Comparison of ENCODE assay signal across 8 cellular contexts in the genomic region with DNA sequence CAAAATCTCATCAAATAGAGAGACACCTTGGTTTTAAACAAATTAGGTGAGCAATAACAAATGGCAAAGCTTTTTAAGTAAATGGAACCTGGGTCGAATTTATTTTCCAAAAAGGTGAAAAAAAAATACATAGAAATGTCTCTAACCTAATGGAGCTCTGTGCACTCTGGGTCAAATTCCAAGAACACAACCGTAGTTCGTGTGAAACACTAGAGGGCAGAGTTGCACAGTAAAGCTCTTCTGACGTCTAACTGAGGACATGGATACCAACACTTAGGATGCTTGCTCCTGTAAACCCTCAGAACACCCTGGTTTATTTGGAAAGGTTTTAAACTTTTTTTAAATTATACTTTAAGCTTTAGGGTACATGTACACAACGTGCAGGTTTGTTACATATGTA. TPM values are rescaled to one million over a fixed set of nuclear protein-coding genes. Genes with fewer than 3 reads are reported as not detected.
DNase-seq lines count a peak whose midpoint lies in the region; ATAC-seq and TF ChIP-seq lines count a peak whose summit lies in the region.

No MANE protein-coding gene starts in this region.

- POLR2A ChIA-PET in AG04450 (lab: Yijun Ruan, JAX), result no interaction called here

- ATAC-seq in HG02588 (IDR thresholded peaks at IDR 0.05; ENCODE audit: unreplicated experiment) (peak; percentile 71), RWPE2 (ENCODE audit: low read depth) (peak; percentile 97), aorta (ENCODE audit: low FRiP score) (no peak)

- H3K36me3 ChIP-seq in RWPE2 (ENCODE audit: low read depth), result no peaks in the 10 kb centered on the region
- no peaks in the 10 kb centered on the region for H3K36me3 ChIP-seq in esophagus muscularis mucosa
- H3K36me3 ChIP-seq in neural progenitor cell, result no peaks in the 10 kb centered on the region
- H3K36me3 ChIP-seq in aorta (ENCODE audit: control insufficient read depth in 1 of 2, insufficient read depth in 2 of 2, low read length in 1 of 2), result no peaks in the 10 kb centered on the region

- peak; percentile 79 for TF ChIP-seq CTCF in AG04450 (IDR thresholded peaks at IDR 0.05; ENCODE audit: low read depth, low read length)
- peak; percentile 67 for TF ChIP-seq CTCF in GM12874 (IDR thresholded peaks at IDR 0.05; ENCODE audit: insufficient read depth, low read depth, low read length)
- peak; percentile 92 for TF ChIP-seq CTCF in RWPE2 (IDR thresholded peaks at IDR 0.05; ENCODE audit: poor library complexity, severe bottlenecking)
- peak in 2 of 3 experiments; percentile 28 to 45 for TF ChIP-seq CTCF in esophagus muscularis mucosa (IDR thresholded peaks at IDR 0.05)
- peak; percentile 85 for TF ChIP-seq CTCF in neural progenitor cell (IDR thresholded peaks at IDR 0.05)

- intact Hi-C loops in esophagus muscularis mucosa (cut with DNase I), result no loop called here
- intact Hi-C loops in aorta (cut with DNase I), result no loop called here

- H3K27ac Mint-ChIP-seq in neural progenitor cell, result no peak overlapping the region

- H3K9me3 Mint-ChIP-seq in neural progenitor cell, result no peaks in the 10 kb centered on the region

- H4K20me1 ChIP-seq in neural progenitor cell (ENCODE audit: low read depth), result no peaks in the 10 kb centered on the region

- H3K4me3 Mint-ChIP-seq in neural progenitor cell, result no peak overlapping the region

- H3K4me1 Mint-ChIP-seq in neural progenitor cell, result no peaks in the 10 kb centered on the region

- H3K9me3 ChIP-seq in AG04450 (ENCODE audit: control insufficient read depth, insufficient read depth, low read length) (no peaks in the 10 kb centered on the region), RWPE2 (ENCODE audit: severe bottlenecking) (no peaks in the 10 kb centered on the region), esophagus muscularis mucosa (no peaks in the 10 kb centered on the region), neural progenitor cell (ENCODE audit: low read depth) (no peaks in the 10 kb centered on the region), aorta (ENCODE audit: control insufficient read depth, low read length) (no peaks in the 10 kb centered on the region)

- TF ChIP-seq POLR2A in esophagus muscularis mucosa (IDR thresholded peaks at IDR 0.05; ENCODE audit: low read depth), result no peak

- TF ChIP-seq EP300 in esophagus muscularis mucosa (IDR thresholded peaks at IDR 0.05), result no peak

- H3K4me1 ChIP-seq in RWPE2 (ENCODE audit: insufficient read depth, poor library complexity, severe bottlenecking), result no peaks in the 10 kb centered on the region
- no peaks in the 10 kb centered on the region for H3K4me1 ChIP-seq in esophagus muscularis mucosa
- H3K4me1 ChIP-seq in neural progenitor cell, result no peaks in the 10 kb centered on the region
- H3K4me1 ChIP-seq in aorta (ENCODE audit: control insufficient read depth in 1 of 2, insufficient read depth in 2 of 2, low read length in 2 of 2), result no peaks in the 10 kb centered on the region

- no peak overlapping the region for H3K9ac ChIP-seq in neural progenitor cell

- H3K4me3 ChIP-seq in AG04450 (ENCODE audit: low read depth, low read length) (no peak overlapping the region), RWPE2 (ENCODE audit: severe bottlenecking) (no peak overlapping the region), esophagus muscularis mucosa (no peak overlapping the region), neural progenitor cell (no peak overlapping the region), aorta (ENCODE audit: low read length in 2 of 2) (no peak overlapping the region)

- no peaks in the 10 kb centered on the region for H3F3A ChIP-seq in neural progenitor cell (ENCODE audit: low read depth)

- H3K36me3 Mint-ChIP-seq in neural progenitor cell, result no peaks in the 10 kb centered on the region

- no peak overlapping the region for H3K4me2 ChIP-seq in neural progenitor cell

- no peak overlapping the region for H2AFZ ChIP-seq in neural progenitor cell (replicated peaks)

- peaks cover 2% of the 10 kb centered on the region for H3K27me3 Mint-ChIP-seq in neural progenitor cell (ENCODE audit: insufficient read depth, low read depth)

- WGBS in esophagus muscularis mucosa, result under 1% methylated on average over 5 of the region's 5 CpGs
- WGBS in aorta, 2 donors, result 1 to 2% methylated on average over 5 of the region's 5 CpGs

- H3K27ac ChIP-seq in AG04450 (ENCODE audit: low read depth, low read length) (no peak overlapping the region), RWPE2 (ENCODE audit: poor library complexity, severe bottlenecking) (no peak overlapping the region), esophagus muscularis mucosa (replicated peaks in 1 of 4) (no peak overlapping the region), neural progenitor cell (no peak overlapping the region), aorta (ENCODE audit: low read depth in 1 of 2, low read length in 2 of 2) (no peak overlapping the region)

- DNase-seq in AG04450 (ENCODE audit: low read depth, low spot score) (peak; percentile 10), MV-4-11 (lab: John Stamatoyannopoulos, UW) (peak; percentile 44), RWPE2 (ENCODE audit: low spot score) (no peak), esophagus muscularis mucosa (ENCODE audit: extremely low spot score) (no peak), neural progenitor cell (ENCODE audit: low spot score) (peak; percentile 85), aorta (no peak)

- no peaks in the 10 kb centered on the region for H3K27me3 ChIP-seq in AG04450 (ENCODE audit: control insufficient read depth, insufficient read depth, low read length)
- H3K27me3 ChIP-seq in RWPE2 (ENCODE audit: insufficient read depth, poor library complexity, severe bottlenecking), result no peaks in the 10 kb centered on the region
- no peaks in the 10 kb centered on the region for H3K27me3 ChIP-seq in esophagus muscularis mucosa
- no peaks in the 10 kb centered on the region for H3K27me3 ChIP-seq in neural progenitor cell
- no peaks in the 10 kb centered on the region for H3K27me3 ChIP-seq in aorta (ENCODE audit: control insufficient read depth in 1 of 2, insufficient read depth in 2 of 2, low read length in 1 of 2)

- CTCF ChIA-PET in AG04450 (lab: Charles Lee), result interaction anchor here (0.6 to 3.0 kb wide), 32 partner anchors 10 to 1245 kb away, joined by 3 to 77 read pairs (median 4); no protein-coding TSS in a partner anchor

- no peaks in the 10 kb centered on the region for H3K79me2 ChIP-seq in neural progenitor cell (ENCODE audit: low read depth)

RNA-seq across cellular contexts. Expression of a gene that starts 18.9 kb away (rescaled TPM):
- polyA plus RNA-seq in AG04450 (2011; rRNA removed) (not detected in 2 replicates), aorta (not detected)
- not detected in 2 replicates for polyA minus RNA-seq in AG04450 (2011; rRNA and poly(A)+ RNA removed)
- total RNA-seq in esophagus muscularis mucosa (under 1 TPM in 1 of 4 donors, not detected in 3; 0.42 TPM), neural progenitor cell (ENCODE audit: low replicate concordance) (not detected in 2 replicates), aorta (not detected)

Comparison
In these comparisons a context has a peak if more than half of its experiments do, and no peak if none do; other contexts are left out.
1. DNase-seq: peak in AG04450 (single experiment), MV-4-11 (single experiment) and neural progenitor cell (single experiment); none in RWPE2 (single experiment), esophagus muscularis mucosa (single experiment) and aorta (0 of 2).
2. CTCF ChIP-seq: peak in every context shown above with its lines; median percentile 92 in RWPE2; 85 in neural progenitor cell; 79 in AG04450; 67 in GM12874; 36 in esophagus muscularis mucosa.